ENCODE assay signal across 1 cellular context in the genomic region with DNA sequence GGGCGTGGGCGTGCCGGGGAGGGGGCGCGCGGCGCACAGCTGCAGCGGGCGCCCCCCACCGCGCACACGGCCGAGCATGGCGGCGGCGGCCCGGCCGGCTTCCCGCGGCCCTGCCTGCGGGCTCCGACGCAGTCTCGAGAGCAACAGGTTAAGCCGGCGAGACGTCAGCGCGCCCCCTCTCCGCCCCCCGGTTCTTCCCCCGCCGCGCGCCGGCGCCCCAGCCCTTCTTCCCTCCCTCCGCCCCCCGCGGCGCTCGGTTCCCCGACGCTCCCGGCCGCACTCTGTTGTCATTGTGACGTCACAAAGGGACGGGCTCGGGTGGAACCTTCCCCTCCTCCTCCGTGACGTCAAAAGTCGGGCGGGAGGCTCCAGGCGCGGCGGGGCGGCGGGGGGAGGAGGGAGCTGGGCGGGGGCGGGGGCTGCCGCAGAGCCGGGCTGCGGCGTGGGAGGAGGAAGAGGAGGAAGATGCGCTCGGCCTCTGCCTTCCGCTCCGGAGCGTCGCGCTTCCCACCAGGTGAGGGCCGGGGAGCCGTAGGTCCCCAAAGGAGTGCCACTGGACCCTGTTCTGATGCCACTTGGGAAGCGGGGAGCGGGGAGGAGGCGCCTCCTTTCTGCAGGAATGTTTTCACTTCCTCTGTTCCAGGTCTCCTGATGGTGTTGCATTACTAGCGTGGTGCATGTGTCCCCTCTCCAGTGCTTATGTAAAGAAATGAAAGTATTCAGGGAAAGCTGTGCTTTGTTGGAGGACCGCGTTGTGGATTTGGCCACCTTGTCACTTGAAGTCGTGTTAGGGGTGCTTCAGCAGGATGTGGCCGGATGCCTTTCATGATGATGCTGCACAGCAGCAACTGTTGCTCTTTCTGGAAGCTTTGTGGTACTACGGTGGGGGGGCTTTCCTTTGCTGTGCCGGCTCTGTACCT.
TF ChIP-seq lines count a peak whose summit lies in the region.

No MANE protein-coding gene starts in this region.

TF ChIP-seq in HepG2, 621 proteins besides CTCF, POLR2A, EP300 and RAD21 (continued from another document and continues in another):
- TF ChIP-seq, protein P1, sequence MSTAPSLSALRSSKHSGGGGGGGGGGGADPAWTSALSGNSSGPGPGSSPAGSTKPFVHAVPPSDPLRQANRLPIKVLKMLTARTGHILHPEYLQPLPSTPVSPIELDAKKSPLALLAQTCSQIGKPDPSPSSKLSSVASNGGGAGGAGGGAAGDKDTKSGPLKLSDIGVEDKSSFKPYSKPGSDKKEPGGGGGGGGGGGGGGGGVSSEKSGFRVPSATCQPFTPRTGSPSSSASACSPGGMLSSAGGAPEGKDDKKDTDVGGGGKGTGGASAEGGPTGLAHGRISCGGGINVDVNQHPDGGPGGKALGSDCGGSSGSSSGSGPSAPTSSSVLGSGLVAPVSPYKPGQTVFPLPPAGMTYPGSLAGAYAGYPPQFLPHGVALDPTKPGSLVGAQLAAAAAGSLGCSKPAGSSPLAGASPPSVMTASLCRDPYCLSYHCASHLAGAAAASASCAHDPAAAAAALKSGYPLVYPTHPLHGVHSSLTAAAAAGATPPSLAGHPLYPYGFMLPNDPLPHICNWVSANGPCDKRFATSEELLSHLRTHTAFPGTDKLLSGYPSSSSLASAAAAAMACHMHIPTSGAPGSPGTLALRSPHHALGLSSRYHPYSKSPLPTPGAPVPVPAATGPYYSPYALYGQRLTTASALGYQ (CRISPR knock-in tag; IDR thresholded peaks at IDR 0.05) = no peak
- TF ChIP-seq, protein P2, sequence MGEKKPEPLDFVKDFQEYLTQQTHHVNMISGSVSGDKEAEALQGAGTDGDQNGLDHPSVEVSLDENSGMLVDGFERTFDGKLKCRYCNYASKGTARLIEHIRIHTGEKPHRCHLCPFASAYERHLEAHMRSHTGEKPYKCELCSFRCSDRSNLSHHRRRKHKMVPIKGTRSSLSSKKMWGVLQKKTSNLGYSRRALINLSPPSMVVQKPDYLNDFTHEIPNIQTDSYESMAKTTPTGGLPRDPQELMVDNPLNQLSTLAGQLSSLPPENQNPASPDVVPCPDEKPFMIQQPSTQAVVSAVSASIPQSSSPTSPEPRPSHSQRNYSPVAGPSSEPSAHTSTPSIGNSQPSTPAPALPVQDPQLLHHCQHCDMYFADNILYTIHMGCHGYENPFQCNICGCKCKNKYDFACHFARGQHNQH (CRISPR knock-in tag; IDR thresholded peaks at IDR 0.05) = peak; percentile 31; the same call in 1 of the 2 replicates
- TF ChIP-seq PAWR (CRISPR knock-in tag; IDR thresholded peaks at IDR 0.05; ENCODE audit: borderline replicate concordance) (no peak), ZNF589 (CRISPR knock-in tag; conservative IDR thresholded peaks at IDR 0.05) (no peak), ZNF550 (CRISPR knock-in tag; IDR thresholded peaks at IDR 0.05; ENCODE audit: borderline replicate concordance) (peak; percentile 64; the same call in 1 of the 2 replicates), RFX1 (IDR thresholded peaks at IDR 0.05) (no peak), PHF5A (CRISPR knock-in tag; IDR thresholded peaks at IDR 0.05; ENCODE audit: low read depth, unreplicated experiment) (no peak), REL (CRISPR knock-in tag; conservative IDR thresholded peaks at IDR 0.05) (0 out of 2 replicates have a peak, but pooled peaks have one; percentile 60), CAMTA2 (CRISPR knock-in tag; IDR thresholded peaks at IDR 0.05; ENCODE audit: borderline replicate concordance) (no peak), MED8 (CRISPR knock-in tag; IDR thresholded peaks at IDR 0.05; ENCODE audit: insufficient replicate concordance) (no peak), PCBP2 (optimal IDR thresholded peaks at IDR 0.05; ENCODE audit: low read depth, low read length, poor library complexity, severe bottlenecking) (no peak), PPARG (CRISPR knock-in tag; conservative IDR thresholded peaks at IDR 0.05) (no peak), ZNF282 (IDR thresholded peaks at IDR 0.05; ENCODE audit: partially characterized antibody) (no peak), SSRP1 (CRISPR knock-in tag; IDR thresholded peaks at IDR 0.05) (no peak; the same call in none of the 2 replicates), HNF4G (IDR thresholded peaks at IDR 0.05; ENCODE audit: borderline replicate concordance, low read depth, low read length) (no peak), HNF4G (CRISPR knock-in tag; IDR thresholded peaks at IDR 0.05; ENCODE audit: borderline replicate concordance, low read depth) (no peak), HNRNPK (IDR thresholded peaks at IDR 0.05; ENCODE audit: low read depth, low read length, poor library complexity, severe bottlenecking) (no peak), NCOA2 (CRISPR knock-in tag; IDR thresholded peaks at IDR 0.05) (peak; percentile 38; the same call in 1 of the 2 replicates), GABPA (IDR thresholded peaks at IDR 0.05; ENCODE audit: low read depth, low read length) (peak; percentile 31; the same call in 1 of the 2 replicates), GABPA (CRISPR knock-in tag; IDR thresholded peaks at IDR 0.05; ENCODE audit: low read depth) (peak; percentile 53; the same call in 1 of the 2 replicates), ZNF747 (CRISPR knock-in tag; IDR thresholded peaks at IDR 0.05; ENCODE audit: borderline replicate concordance) (no peak), NPAS2 (CRISPR knock-in tag; IDR thresholded peaks at IDR 0.05; ENCODE audit: borderline replicate concordance) (no peak), ZFAT (CRISPR knock-in tag; conservative IDR thresholded peaks at IDR 0.05) (no peak), KLF16 (CRISPR knock-in tag; IDR thresholded peaks at IDR 0.05) (0 out of 4 replicates have a peak, but pooled peaks of 1 of the 2 experiments have one; percentile 18), ZNF33A (CRISPR knock-in tag; IDR thresholded peaks at IDR 0.05; ENCODE audit: borderline replicate concordance) (no peak), FOSL1 (CRISPR knock-in tag; IDR thresholded peaks at IDR 0.05; ENCODE audit: borderline replicate concordance) (no peak), ZNF431 (CRISPR knock-in tag; IDR thresholded peaks at IDR 0.05; ENCODE audit: borderline replicate concordance, low read depth) (no peak), ZNF441 (CRISPR knock-in tag; IDR thresholded peaks at IDR 0.05; ENCODE audit: borderline replicate concordance) (no peak), ZFP36 (IDR thresholded peaks at IDR 0.05; ENCODE audit: borderline replicate concordance, low read depth, low read length, partially characterized antibody) (no peak), MYC (CRISPR knock-in tag; IDR thresholded peaks at IDR 0.05; ENCODE audit: borderline replicate concordance) (no peak; the same call in 1 of the 2 replicates), ZNF773 (CRISPR knock-in tag; IDR thresholded peaks at IDR 0.05; ENCODE audit: borderline replicate concordance) (no peak), ZNF749 (CRISPR knock-in tag; IDR thresholded peaks at IDR 0.05; ENCODE audit: borderline replicate concordance) (0 out of 2 replicates have a peak, but pooled peaks have one; percentile 19), KLF12 (CRISPR knock-in tag; IDR thresholded peaks at IDR 0.05; ENCODE audit: borderline replicate concordance) (no peak), XBP1 (CRISPR knock-in tag; IDR thresholded peaks at IDR 0.05) (no peak), ZNF883 (CRISPR knock-in tag; IDR thresholded peaks at IDR 0.05; ENCODE audit: not compliant biosample characterization) (no peak), ZNF337 (CRISPR knock-in tag; IDR thresholded peaks at IDR 0.05; ENCODE audit: borderline replicate concordance, low read depth) (no peak), ZNF543 (CRISPR knock-in tag; IDR thresholded peaks at IDR 0.05) (0 out of 2 replicates have a peak, but pooled peaks have one; percentile 43), KLF11 (CRISPR knock-in tag; IDR thresholded peaks at IDR 0.05) (no peak), HNRNPUL1 (IDR thresholded peaks at IDR 0.05; ENCODE audit: low read depth, low read length) (no peak), KDM2A (CRISPR knock-in tag; IDR thresholded peaks at IDR 0.05; ENCODE audit: borderline replicate concordance, low read depth) (peak; percentile 82), HMG20B (CRISPR knock-in tag; conservative IDR thresholded peaks at IDR 0.05) (no peak), ZNF564 (CRISPR knock-in tag; IDR thresholded peaks at IDR 0.05) (no peak)
- TF ChIP-seq, protein P3, sequence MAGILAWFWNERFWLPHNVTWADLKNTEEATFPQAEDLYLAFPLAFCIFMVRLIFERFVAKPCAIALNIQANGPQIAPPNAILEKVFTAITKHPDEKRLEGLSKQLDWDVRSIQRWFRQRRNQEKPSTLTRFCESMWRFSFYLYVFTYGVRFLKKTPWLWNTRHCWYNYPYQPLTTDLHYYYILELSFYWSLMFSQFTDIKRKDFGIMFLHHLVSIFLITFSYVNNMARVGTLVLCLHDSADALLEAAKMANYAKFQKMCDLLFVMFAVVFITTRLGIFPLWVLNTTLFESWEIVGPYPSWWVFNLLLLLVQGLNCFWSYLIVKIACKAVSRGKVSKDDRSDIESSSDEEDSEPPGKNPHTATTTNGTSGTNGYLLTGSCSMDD (CRISPR knock-in tag; IDR thresholded peaks at IDR 0.05) = no peak
- TF ChIP-seq, protein P4, sequence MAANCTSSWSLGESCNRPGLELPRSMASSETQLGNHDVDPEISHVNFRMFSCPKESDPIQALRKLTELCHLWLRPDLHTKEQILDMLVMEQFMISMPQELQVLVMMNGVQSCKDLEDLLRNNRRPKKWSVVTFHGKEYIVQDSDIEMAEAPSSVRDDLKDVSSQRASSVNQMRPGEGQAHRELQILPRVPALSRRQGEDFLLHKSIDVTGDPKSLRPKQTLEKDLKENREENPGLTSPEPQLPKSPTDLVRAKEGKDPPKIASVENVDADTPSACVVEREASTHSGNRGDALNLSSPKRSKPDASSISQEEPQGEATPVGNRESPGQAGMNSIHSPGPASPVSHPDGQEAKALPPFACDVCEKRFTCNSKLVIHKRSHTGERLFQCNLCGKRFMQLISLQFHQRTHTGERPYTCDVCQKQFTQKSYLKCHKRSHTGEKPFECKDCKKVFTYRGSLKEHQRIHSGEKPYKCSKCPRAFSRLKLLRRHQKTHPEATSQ (CRISPR knock-in tag; IDR thresholded peaks at IDR 0.05; ENCODE audit: borderline replicate concordance) = 0 out of 2 replicates have a peak, but pooled peaks have one; percentile 70
- TF ChIP-seq, protein P5, sequence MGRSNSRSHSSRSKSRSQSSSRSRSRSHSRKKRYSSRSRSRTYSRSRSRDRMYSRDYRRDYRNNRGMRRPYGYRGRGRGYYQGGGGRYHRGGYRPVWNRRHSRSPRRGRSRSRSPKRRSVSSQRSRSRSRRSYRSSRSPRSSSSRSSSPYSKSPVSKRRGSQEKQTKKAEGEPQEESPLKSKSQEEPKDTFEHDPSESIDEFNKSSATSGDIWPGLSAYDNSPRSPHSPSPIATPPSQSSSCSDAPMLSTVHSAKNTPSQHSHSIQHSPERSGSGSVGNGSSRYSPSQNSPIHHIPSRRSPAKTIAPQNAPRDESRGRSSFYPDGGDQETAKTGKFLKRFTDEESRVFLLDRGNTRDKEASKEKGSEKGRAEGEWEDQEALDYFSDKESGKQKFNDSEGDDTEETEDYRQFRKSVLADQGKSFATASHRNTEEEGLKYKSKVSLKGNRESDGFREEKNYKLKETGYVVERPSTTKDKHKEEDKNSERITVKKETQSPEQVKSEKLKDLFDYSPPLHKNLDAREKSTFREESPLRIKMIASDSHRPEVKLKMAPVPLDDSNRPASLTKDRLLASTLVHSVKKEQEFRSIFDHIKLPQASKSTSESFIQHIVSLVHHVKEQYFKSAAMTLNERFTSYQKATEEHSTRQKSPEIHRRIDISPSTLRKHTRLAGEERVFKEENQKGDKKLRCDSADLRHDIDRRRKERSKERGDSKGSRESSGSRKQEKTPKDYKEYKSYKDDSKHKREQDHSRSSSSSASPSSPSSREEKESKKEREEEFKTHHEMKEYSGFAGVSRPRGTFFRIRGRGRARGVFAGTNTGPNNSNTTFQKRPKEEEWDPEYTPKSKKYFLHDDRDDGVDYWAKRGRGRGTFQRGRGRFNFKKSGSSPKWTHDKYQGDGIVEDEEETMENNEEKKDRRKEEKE (IDR thresholded peaks at IDR 0.05) = no peak
- TF ChIP-seq, protein P6, sequence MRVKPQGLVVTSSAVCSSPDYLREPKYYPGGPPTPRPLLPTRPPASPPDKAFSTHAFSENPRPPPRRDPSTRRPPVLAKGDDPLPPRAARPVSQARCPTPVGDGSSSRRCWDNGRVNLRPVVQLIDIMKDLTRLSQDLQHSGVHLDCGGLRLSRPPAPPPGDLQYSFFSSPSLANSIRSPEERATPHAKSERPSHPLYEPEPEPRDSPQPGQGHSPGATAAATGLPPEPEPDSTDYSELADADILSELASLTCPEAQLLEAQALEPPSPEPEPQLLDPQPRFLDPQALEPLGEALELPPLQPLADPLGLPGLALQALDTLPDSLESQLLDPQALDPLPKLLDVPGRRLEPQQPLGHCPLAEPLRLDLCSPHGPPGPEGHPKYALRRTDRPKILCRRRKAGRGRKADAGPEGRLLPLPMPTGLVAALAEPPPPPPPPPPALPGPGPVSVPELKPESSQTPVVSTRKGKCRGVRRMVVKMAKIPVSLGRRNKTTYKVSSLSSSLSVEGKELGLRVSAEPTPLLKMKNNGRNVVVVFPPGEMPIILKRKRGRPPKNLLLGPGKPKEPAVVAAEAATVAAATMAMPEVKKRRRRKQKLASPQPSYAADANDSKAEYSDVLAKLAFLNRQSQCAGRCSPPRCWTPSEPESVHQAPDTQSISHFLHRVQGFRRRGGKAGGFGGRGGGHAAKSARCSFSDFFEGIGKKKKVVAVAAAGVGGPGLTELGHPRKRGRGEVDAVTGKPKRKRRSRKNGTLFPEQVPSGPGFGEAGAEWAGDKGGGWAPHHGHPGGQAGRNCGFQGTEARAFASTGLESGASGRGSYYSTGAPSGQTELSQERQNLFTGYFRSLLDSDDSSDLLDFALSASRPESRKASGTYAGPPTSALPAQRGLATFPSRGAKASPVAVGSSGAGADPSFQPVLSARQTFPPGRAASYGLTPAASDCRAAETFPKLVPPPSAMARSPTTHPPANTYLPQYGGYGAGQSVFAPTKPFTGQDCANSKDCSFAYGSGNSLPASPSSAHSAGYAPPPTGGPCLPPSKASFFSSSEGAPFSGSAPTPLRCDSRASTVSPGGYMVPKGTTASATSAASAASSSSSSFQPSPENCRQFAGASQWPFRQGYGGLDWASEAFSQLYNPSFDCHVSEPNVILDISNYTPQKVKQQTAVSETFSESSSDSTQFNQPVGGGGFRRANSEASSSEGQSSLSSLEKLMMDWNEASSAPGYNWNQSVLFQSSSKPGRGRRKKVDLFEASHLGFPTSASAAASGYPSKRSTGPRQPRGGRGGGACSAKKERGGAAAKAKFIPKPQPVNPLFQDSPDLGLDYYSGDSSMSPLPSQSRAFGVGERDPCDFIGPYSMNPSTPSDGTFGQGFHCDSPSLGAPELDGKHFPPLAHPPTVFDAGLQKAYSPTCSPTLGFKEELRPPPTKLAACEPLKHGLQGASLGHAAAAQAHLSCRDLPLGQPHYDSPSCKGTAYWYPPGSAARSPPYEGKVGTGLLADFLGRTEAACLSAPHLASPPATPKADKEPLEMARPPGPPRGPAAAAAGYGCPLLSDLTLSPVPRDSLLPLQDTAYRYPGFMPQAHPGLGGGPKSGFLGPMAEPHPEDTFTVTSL (CRISPR knock-in tag; IDR thresholded peaks at IDR 0.05; ENCODE audit: borderline replicate concordance) = no peak; the same call in 1 of the 2 replicates
- TF ChIP-seq, protein P7, sequence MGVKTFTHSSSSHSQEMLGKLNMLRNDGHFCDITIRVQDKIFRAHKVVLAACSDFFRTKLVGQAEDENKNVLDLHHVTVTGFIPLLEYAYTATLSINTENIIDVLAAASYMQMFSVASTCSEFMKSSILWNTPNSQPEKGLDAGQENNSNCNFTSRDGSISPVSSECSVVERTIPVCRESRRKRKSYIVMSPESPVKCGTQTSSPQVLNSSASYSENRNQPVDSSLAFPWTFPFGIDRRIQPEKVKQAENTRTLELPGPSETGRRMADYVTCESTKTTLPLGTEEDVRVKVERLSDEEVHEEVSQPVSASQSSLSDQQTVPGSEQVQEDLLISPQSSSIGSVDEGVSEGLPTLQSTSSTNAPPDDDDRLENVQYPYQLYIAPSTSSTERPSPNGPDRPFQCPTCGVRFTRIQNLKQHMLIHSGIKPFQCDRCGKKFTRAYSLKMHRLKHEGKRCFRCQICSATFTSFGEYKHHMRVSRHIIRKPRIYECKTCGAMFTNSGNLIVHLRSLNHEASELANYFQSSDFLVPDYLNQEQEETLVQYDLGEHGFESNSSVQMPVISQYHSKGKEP (CRISPR knock-in tag; IDR thresholded peaks at IDR 0.05) = no peak
